Comparison of ENCODE assay signal across 1 cellular context in genomic region chr1:44775078-44775929, GRCh38.
TF ChIP-seq lines count a peak whose summit lies in the region.

RPS8 (plus strand) TSS chr1:44775540; CDS start chr1:44775597, 57 bp downstream.

TF ChIP-seq in A549, 52 proteins besides CTCF, POLR2A, EP300 and RAD21 (continued from another document):
- TF ChIP-seq BCL3 (IDR thresholded peaks at IDR 0.05) (peak; percentile 95), KDM1A (IDR thresholded peaks at IDR 0.05; ENCODE audit: low read depth) (no peak), RNF2 (IDR thresholded peaks at IDR 0.05; ENCODE audit: borderline replicate concordance, low read depth) (no peak), MYC (IDR thresholded peaks at IDR 0.05; ENCODE audit: borderline replicate concordance, low read length) (peak; percentile 93)
